ENCODE assay signal across 2 cellular contexts in genomic region chr6:35686873-35687557, GRCh38.
TF ChIP-seq lines count a peak whose summit lies in the region.

No MANE protein-coding gene starts in this region.

TF ChIP-seq in HEK293, 187 proteins besides CTCF, POLR2A, EP300 and RAD21:
- no peak for TF ChIP-seq ZNF18 (tag by site-specific recombination; IDR thresholded peaks at IDR 0.05)
- TF ChIP-seq ZNF837 (tag by site-specific recombination; IDR thresholded peaks at IDR 0.05) = no peak
- no peak for TF ChIP-seq TCF7L2 (IDR thresholded peaks at IDR 0.05; ENCODE audit: borderline replicate concordance, low read depth, low read length)
- TF ChIP-seq BCL11B (tag by site-specific recombination; IDR thresholded peaks at IDR 0.05; ENCODE audit: low read depth) = no peak
- no peak for TF ChIP-seq ZNF24 (tag by site-specific recombination; IDR thresholded peaks at IDR 0.05)
- no peak for TF ChIP-seq ZNF580 (tag by site-specific recombination; IDR thresholded peaks at IDR 0.05)
- TF ChIP-seq ZSCAN16 (tag by site-specific recombination; IDR thresholded peaks at IDR 0.05) = no peak
- TF ChIP-seq ZBTB49 (tag by site-specific recombination; IDR thresholded peaks at IDR 0.05; ENCODE audit: low read depth) = no peak
- TF ChIP-seq ZNF48 (tag by site-specific recombination; IDR thresholded peaks at IDR 0.05) = no peak
- no peak for TF ChIP-seq ZNF449 (tag by site-specific recombination; IDR thresholded peaks at IDR 0.05)
- TF ChIP-seq ZNF433 (tag by site-specific recombination; IDR thresholded peaks at IDR 0.05; ENCODE audit: low read depth) = no peak

TF ChIP-seq in K562, 482 proteins besides CTCF, POLR2A, EP300 and RAD21 (continued from another document and continues in another):
- TF ChIP-seq HMBOX1 (IDR thresholded peaks at IDR 0.05) (no peak), CEBPB (tag; IDR thresholded peaks at IDR 0.05) (no peak), ZNF232 (CRISPR knock-in tag; IDR thresholded peaks at IDR 0.05) (no peak), DLX4 (CRISPR knock-in tag; IDR thresholded peaks at IDR 0.05) (no peak), SIRT6 (IDR thresholded peaks at IDR 0.05; ENCODE audit: low read depth, low read length) (no peak), PHB2 (IDR thresholded peaks at IDR 0.05; ENCODE audit: low read depth) (no peak), ZNF583 (CRISPR knock-in tag; IDR thresholded peaks at IDR 0.05) (no peak), TFE3 (CRISPR knock-in tag; IDR thresholded peaks at IDR 0.05) (no peak), KDM4B (IDR thresholded peaks at IDR 0.05; ENCODE audit: borderline replicate concordance in 2 of 2, low read depth in 1 of 2) (no peak), ATF3 (IDR thresholded peaks at IDR 0.05) (no peak), ATF3 (CRISPR knock-in tag; conservative IDR thresholded peaks at IDR 0.05) (no peak), HNRNPK (IDR thresholded peaks at IDR 0.05; ENCODE audit: low read depth, low read length, poor library complexity, severe bottlenecking) (no peak), ZNF23 (CRISPR knock-in tag; IDR thresholded peaks at IDR 0.05) (no peak), MEIS2 (IDR thresholded peaks at IDR 0.05; ENCODE audit: partially characterized antibody) (no peak), MCM3 (IDR thresholded peaks at IDR 0.05) (no peak), PTRF (tag; IDR thresholded peaks at IDR 0.05) (no peak), MCM7 (IDR thresholded peaks at IDR 0.05) (no peak), CEBPG (CRISPR knock-in tag; IDR thresholded peaks at IDR 0.05) (no peak), CEBPG (tag; conservative IDR thresholded peaks at IDR 0.05 in 1 of 2, IDR thresholded peaks at IDR 0.05 in 1 of 2) (0 out of 4 replicates have a peak, but pooled peaks of 1 of the 2 experiments have one; percentile 6), E2F6 (IDR thresholded peaks at IDR 0.05; ENCODE audit: borderline replicate concordance in 1 of 2, extremely low read depth in 1 of 2, insufficient read depth in 1 of 2, insufficient read length in 1 of 2, low read depth in 1 of 2, low read length in 1 of 2, poor library complexity in 1 of 2, severe bottlenecking in 1 of 2) (no peak), FOXP1 (CRISPR knock-in tag; IDR thresholded peaks at IDR 0.05) (no peak), ZNF280B (CRISPR knock-in tag; IDR thresholded peaks at IDR 0.05) (no peak), ATF7 (IDR thresholded peaks at IDR 0.05) (no peak), ZNF197 (CRISPR knock-in tag; IDR thresholded peaks at IDR 0.05; ENCODE audit: low read depth) (no peak), ZNF165 (CRISPR knock-in tag; IDR thresholded peaks at IDR 0.05; ENCODE audit: borderline replicate concordance) (no peak), ZNF717 (CRISPR knock-in tag; IDR thresholded peaks at IDR 0.05) (no peak), ZFP30 (CRISPR knock-in tag; IDR thresholded peaks at IDR 0.05; ENCODE audit: borderline replicate concordance) (no peak), BRF1 (IDR thresholded peaks at IDR 0.05; ENCODE audit: borderline replicate concordance, extremely low read depth, insufficient read length) (no peak), USF1 (CRISPR knock-in tag; IDR thresholded peaks at IDR 0.05) (no peak), USF2 (CRISPR knock-in tag; IDR thresholded peaks at IDR 0.05) (no peak), ELF1 (tag; IDR thresholded peaks at IDR 0.05) (no peak), PPARD (CRISPR knock-in tag; IDR thresholded peaks at IDR 0.05) (no peak), MGA (IDR thresholded peaks at IDR 0.05) (no peak), ADNP (tag; IDR thresholded peaks at IDR 0.05) (peak; percentile 61; the same call in 1 of the 2 replicates), KAT7 (CRISPR knock-in tag; IDR thresholded peaks at IDR 0.05; ENCODE audit: borderline replicate concordance) (peak; percentile 10; the same call in 1 of the 2 replicates), PKNOX1 (IDR thresholded peaks at IDR 0.05) (0 out of 2 replicates have a peak, but pooled peaks have one; percentile 5)
